ENCODE assay signal across 32 cellular contexts in the genomic region with DNA sequence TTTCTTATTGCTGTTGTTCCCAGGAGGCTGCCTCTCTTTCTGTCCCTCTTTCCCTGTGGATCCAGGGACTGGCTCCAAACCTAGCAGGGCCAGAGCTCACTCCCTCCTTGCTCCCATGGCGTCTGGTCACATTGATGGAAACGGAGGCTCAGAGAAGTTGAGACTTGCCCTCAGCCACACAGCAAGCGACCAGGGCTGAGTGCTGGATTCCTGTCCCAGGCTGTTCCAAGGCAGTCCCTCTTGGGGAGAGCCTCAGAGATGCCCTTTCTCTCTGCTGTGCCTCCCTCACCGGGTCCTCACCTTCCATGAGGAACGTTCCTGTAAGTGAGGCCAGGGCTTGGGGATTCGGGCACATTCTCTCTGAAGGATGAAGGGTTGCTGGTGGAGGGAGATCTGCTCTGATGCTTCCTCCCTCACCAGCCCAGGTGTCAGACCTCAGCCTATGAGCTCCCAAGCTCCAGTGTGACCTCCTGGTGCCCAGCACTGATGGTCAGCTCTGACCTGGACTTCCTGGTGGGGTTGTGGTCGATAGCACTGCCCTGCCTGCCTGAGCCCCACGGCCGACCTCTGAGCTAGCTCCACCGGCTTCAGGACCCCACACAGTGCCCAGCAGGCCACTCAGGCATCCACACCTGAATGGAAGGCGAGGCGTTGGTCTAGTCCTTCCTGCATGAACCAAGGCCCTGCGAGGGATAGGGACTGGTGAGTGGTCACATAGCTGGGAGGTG. TPM values are rescaled to one million over a fixed set of nuclear protein-coding genes. Genes with fewer than 3 reads are reported as not detected.
DNase-seq lines count a peak whose midpoint lies in the region; ATAC-seq, FAIRE-seq and TF ChIP-seq lines count a peak whose summit lies in the region.
"Had no signal": no experiment of that assay in that cellular context is flagged by ENCODE, and none has a peak within 500 bp of the region (broad histone marks: within the 10 kb centered on the region; RNA-seq: fewer than 3 reads in every experiment).

No MANE protein-coding gene starts in this region.

- intact Hi-C loops in HepG2 (cut with micrococcal nuclease; ENCODE audit: unreplicated experiment), result no loop called here
- intact Hi-C loops in right lobe of liver (cut with DNase I), result no loop called here
- intact Hi-C loops in mucosa of descending colon (cut with DNase I, micrococcal nuclease), result no loop called here

- H3K27me3 ChIP-seq in HepG2 (ENCODE audit: control insufficient read depth in 1 of 2, insufficient read depth in 2 of 2, low read length in 2 of 2) (peaks cover 9 to 43% of the 10 kb centered on the region in 2 experiments), right lobe of liver (no peaks in the 10 kb centered on the region), SK-N-SH (ENCODE audit: insufficient read depth) (no peaks in the 10 kb centered on the region; the same call in 1 of the 2 replicates)
- H3K27me3 ChIP-seq: gastrocnemius medialis, pancreas, stomach, uterus had no signal

- ATAC-seq in HepG2 (peak; percentile 13), right lobe of liver (no peak), WTC11 (no peak), mucosa of descending colon (peak; percentile 14), GM18867 (IDR thresholded peaks at IDR 0.05; ENCODE audit: unreplicated experiment) (no peak)
- ATAC-seq: activated CD8-positive, alpha-beta T cell treated with anti-CD3 and anti-CD28 coated beads for 36 hours; effector memory CD8-positive, alpha-beta T cell; gastrocnemius medialis; HCT116; pancreas; right cardiac atrium had no signal

- H3K4me1 Mint-ChIP-seq in WTC11, result peaks cover 22% of the 10 kb centered on the region; the same call in 1 of the 2 replicates

- H3K4me3 ChIP-seq in HepG2 (replicated peaks in 1 of 3; ENCODE audit: insufficient read depth in 1 of 3, low read depth in 2 of 3, low read length in 3 of 3), result no peak overlapping the region; a peak in 1 of 6 replicates
- no peak overlapping the region for H3K4me3 ChIP-seq in right lobe of liver
- no peak overlapping the region for H3K4me3 ChIP-seq in mucosa of descending colon
- no peak overlapping the region for H3K4me3 ChIP-seq in SK-N-SH (ENCODE audit: low read depth in 2 of 2, low read length in 1 of 2)
- H3K4me3 ChIP-seq: esophagus squamous epithelium, gastrocnemius medialis, pancreas, SK-N-MC, stomach, uterus had no signal

- peaks cover 12% of the 10 kb centered on the region for H3K9me3 Mint-ChIP-seq in WTC11

- H3F3A ChIP-seq in SK-N-SH (replicated peaks; ENCODE audit: insufficient read depth), result no peaks in the 10 kb centered on the region

- H3K36me3 ChIP-seq in HepG2 (replicated peaks in 1 of 2; ENCODE audit: control insufficient read depth in 1 of 2, insufficient read depth in 2 of 2, low read length in 2 of 2), result no peaks in the 10 kb centered on the region
- no peaks in the 10 kb centered on the region for H3K36me3 ChIP-seq in right lobe of liver
- H3K36me3 ChIP-seq in mucosa of descending colon (ENCODE audit: low read depth), result no peaks in the 10 kb centered on the region
- H3K36me3 ChIP-seq in SK-N-SH (replicated peaks in 1 of 2; ENCODE audit: control insufficient read depth in 1 of 2, insufficient read depth in 2 of 2, low read length in 1 of 2), result no peaks in the 10 kb centered on the region
- H3K36me3 ChIP-seq: esophagus squamous epithelium, gastrocnemius medialis, pancreas, stomach, uterus had no signal

- no peak overlapping the region for H3K4me3 Mint-ChIP-seq in WTC11
- H3K4me3 Mint-ChIP-seq: activated B cell treated with CpG ODN at 0.5 μM for 24 hours; activated CD8-positive, alpha-beta T cell treated with anti-CD3 and anti-CD28 coated beads for 36 hours; activated T-helper 1 cell treated with anti-CD3 and anti-CD28 coated beads, Interleukin-12 subunit alpha, Interleukin-12 subunit beta, Interleukin-2, Interleukin-4 antibody, amounts not matched to agents 30 ng/mL and 10 ng/mL and 1 ng/mL, durations not matched to agents 14 hours and 24 hours and 36 hours; effector memory CD8-positive, alpha-beta T cell had no signal

- POLR2A ChIA-PET in HepG2 (lab: Yijun Ruan, JAX) (no interaction called here), WTC11 (lab: Charles Lee) (no interaction called here), SK-N-SH (lab: Yijun Ruan, JAX) (no interaction called here)

- CTCF ChIA-PET in HepG2 (lab: Yijun Ruan, JAX; ENCODE audit: low intra/inter-chr PET ratio, low total read pairs) (no interaction called here), WTC11 (lab: Charles Lee) (interaction anchor here (1.2 to 3.0 kb wide), 2 partner anchors 18 to 75 kb away, joined by 5 to 16 read pairs; no protein-coding TSS in a partner anchor), SK-N-SH (lab: Yijun Ruan, JAX) (interaction anchor here (0.7 kb wide), 1 partner anchor 180 kb away, joined by 3 read pairs; no protein-coding TSS in a partner anchor)

- no peaks in the 10 kb centered on the region for H3K27me3 Mint-ChIP-seq in WTC11 (ENCODE audit: low read depth)
- H3K27me3 Mint-ChIP-seq: activated B cell treated with CpG ODN at 0.5 μM for 24 hours; activated CD8-positive, alpha-beta T cell treated with anti-CD3 and anti-CD28 coated beads for 36 hours; CD4-positive, alpha-beta T cell; effector memory CD8-positive, alpha-beta T cell had no signal

- H3K9me3 ChIP-seq in HepG2 (ENCODE audit: low read length) (no peaks in the 10 kb centered on the region), right lobe of liver (no peaks in the 10 kb centered on the region), mucosa of descending colon (no peaks in the 10 kb centered on the region), SK-N-SH (no peaks in the 10 kb centered on the region)
- H3K9me3 ChIP-seq: esophagus squamous epithelium, gastrocnemius medialis, pancreas, stomach, uterus had no signal

- no peak overlapping the region for H3K27ac Mint-ChIP-seq in WTC11
- H3K27ac Mint-ChIP-seq: activated B cell treated with CpG ODN at 0.5 μM for 24 hours; activated T-helper 1 cell treated with anti-CD3 and anti-CD28 coated beads, Interleukin-12 subunit alpha, Interleukin-12 subunit beta, Interleukin-2, Interleukin-4 antibody, amounts not matched to agents 30 ng/mL and 10 ng/mL and 1 ng/mL, durations not matched to agents 14 hours and 24 hours and 36 hours; CD4-positive, alpha-beta T cell had no signal

- no peak overlapping the region for H3K27ac ChIP-seq in HepG2 (ENCODE audit: extremely low read length, insufficient read depth, low read length)
- no peak overlapping the region for H3K27ac ChIP-seq in right lobe of liver
- H3K27ac ChIP-seq in SK-N-SH (ENCODE audit: low read depth in 2 of 2, low read length in 1 of 2), result no peak overlapping the region
- H3K27ac ChIP-seq: esophagus squamous epithelium, gastrocnemius medialis, pancreas, SK-N-MC, stomach, uterus had no signal

- 39% methylated on average over 12 of the region's 13 CpGs for WGBS in HepG2 (ENCODE audit: low lambda C conversion rate)
- WGBS in right lobe of liver (ENCODE audit: insufficient coverage, low coverage, low lambda C conversion rate, missing lambda C conversion rate), result 65% methylated on average over 6 of the region's 13 CpGs
- 47% methylated on average over 6 of the region's 13 CpGs for WGBS in SK-N-SH (ENCODE audit: low lambda C conversion rate)

- H3K9ac ChIP-seq in HepG2 (ENCODE audit: insufficient read depth, low read depth, low read length), result no peak overlapping the region
- H3K9ac ChIP-seq in SK-N-SH, result no peak overlapping the region

- no TSS peak for BruUV-seq in HepG2 (replicated peaks; lab: Mats Ljungman, UMichigan)

- no peaks in the 10 kb centered on the region for H3K9me2 ChIP-seq in SK-N-SH

- H3K36me3 Mint-ChIP-seq in WTC11, result peaks cover 9% of the 10 kb centered on the region; the same call in 1 of the 2 replicates

- FAIRE-seq in HepG2 (lab: Jason Lieb, UNC), result no peak
- FAIRE-seq: pancreas had no signal

- H3K4me2 ChIP-seq in HepG2 (ENCODE audit: low read depth, low read length), result peak overlapping the region; percentile 18; the same call in 1 of the 2 replicates
- H3K4me2 ChIP-seq in SK-N-SH, result no peak overlapping the region

- TF ChIP-seq RAD21 in HepG2 (CRISPR knock-in tag; IDR thresholded peaks at IDR 0.05) (no peak), SK-N-SH (IDR thresholded peaks at IDR 0.05; ENCODE audit: low read length) (no peak)

- DNase-seq in HepG2 (ENCODE audit: low spot score), result no peak
- no peak for DNase-seq in right lobe of liver
- peak; percentile 6 for DNase-seq in WTC11 (ENCODE audit: low spot score)
- no peak for DNase-seq in mucosa of descending colon
- DNase-seq in LoVo (ENCODE audit: low spot score), result no peak
- no peak for DNase-seq in SK-N-SH
- no peak for DNase-seq in occipital lobe (lab: John Stamatoyannopoulos, UW)
- DNase-seq: activated B cell treated with CpG ODN at 0.5 μM for 24 hours; activated CD8-positive, alpha-beta T cell treated with anti-CD3 and anti-CD28 coated beads for 36 hours; DMS53; effector memory CD8-positive, alpha-beta T cell; esophagus squamous epithelium; gastrocnemius medialis; GF-D8; Karpas-422; mammary epithelial cell; NCI-H1694 treated with DMSO at 0.1 percent for 48 hours; NCI-H526; right cardiac atrium; stomach; uterus had no signal

- H3K79me2 ChIP-seq in HepG2 (ENCODE audit: insufficient read depth, low read length) (no peaks in the 10 kb centered on the region), SK-N-SH (ENCODE audit: insufficient read depth) (no peaks in the 10 kb centered on the region)

- H4K20me1 ChIP-seq in HepG2 (ENCODE audit: insufficient read depth, low read length) (no peaks in the 10 kb centered on the region), SK-N-SH (ENCODE audit: insufficient read depth) (no peaks in the 10 kb centered on the region)

- TF ChIP-seq EP300 in HepG2 (IDR thresholded peaks at IDR 0.05; ENCODE audit: low read depth in 2 of 2, low read length in 2 of 2), result no peak
- TF ChIP-seq EP300 in HepG2 (CRISPR knock-in tag; IDR thresholded peaks at IDR 0.05; ENCODE audit: borderline replicate concordance), result no peak
- no peak for TF ChIP-seq EP300 in SK-N-SH (IDR thresholded peaks at IDR 0.05; ENCODE audit: borderline replicate concordance in 1 of 2, low read depth in 1 of 2, low read length in 1 of 2)

- TF ChIP-seq POLR2A in HepG2 (IDR thresholded peaks at IDR 0.05; ENCODE audit: insufficient read depth in 1 of 2, low read depth in 2 of 2, low read length in 2 of 2) (no peak), right lobe of liver (IDR thresholded peaks at IDR 0.05) (no peak)

- in situ Hi-C loops in HepG2 (cut with HindIII; ENCODE audit: extremely low pct_ligation_motif_present, low pct_unique_long_range_greater_than_20kb), result no loop called here

- H3K4me1 ChIP-seq in HepG2 (ENCODE audit: insufficient read depth, low read length) (peaks cover 76% of the 10 kb centered on the region), right lobe of liver (no peaks in the 10 kb centered on the region), mucosa of descending colon (ENCODE audit: low read depth) (peaks cover 2% of the 10 kb centered on the region), SK-N-SH (ENCODE audit: control insufficient read depth in 1 of 2, insufficient read depth in 2 of 2, low read depth in 1 of 2, low read length in 1 of 2) (no peaks in the 10 kb centered on the region; a peak in 1 of 4 replicates)
- H3K4me1 ChIP-seq: gastrocnemius medialis, pancreas, uterus had no signal

- H2AFZ ChIP-seq in HepG2 (ENCODE audit: low read length) (no peak overlapping the region), SK-N-SH (ENCODE audit: low read depth) (no peak overlapping the region)

- TF ChIP-seq CTCF in HepG2 (CRISPR knock-in tag; IDR thresholded peaks at IDR 0.05) (no peak), right lobe of liver (IDR thresholded peaks at IDR 0.05) (no peak), WTC11 (IDR thresholded peaks at IDR 0.05) (no peak), mucosa of descending colon (IDR thresholded peaks at IDR 0.05) (no peak), SK-N-SH (IDR thresholded peaks at IDR 0.05) (no peak)

RNA-seq across cellular contexts. Expression of gene SUN5, which starts 26.8 kb away (rescaled TPM):
- total RNA-seq in HepG2 (2016; rRNA removed; fragmentation: Illumina TruSeq; extraction: Trizol), result not detected in 2 replicates
- total RNA-seq in HepG2 (2016; cell fraction: cytosol; rRNA removed; fragmentation: Illumina TruSeq; extraction: Trizol; ENCODE audit: low read depth), result not detected in 2 replicates
- not detected in 2 replicates for total RNA-seq in HepG2 (2016; cell fraction: insoluble cytoplasmic fraction; rRNA removed; fragmentation: Illumina TruSeq; extraction: Trizol)
- not detected in 2 replicates for total RNA-seq in HepG2 (2016; cell fraction: membrane; rRNA removed; fragmentation: Illumina TruSeq; extraction: Trizol)
- not detected in 2 replicates for total RNA-seq in HepG2 (2016; cell fraction: nucleus; rRNA removed; fragmentation: Illumina TruSeq; extraction: Trizol)
- polyA plus RNA-seq in HepG2 (2011; rRNA removed), result not detected in 2 replicates
- not detected in 2 replicates for polyA plus RNA-seq in HepG2 (2011; cell fraction: cytosol; rRNA removed)
- not detected in 2 replicates for polyA plus RNA-seq in HepG2 (2011; cell fraction: nucleus; rRNA removed)
- polyA plus RNA-seq in HepG2 (2012), result not detected in 2 replicates
- polyA plus RNA-seq in HepG2 (2016; cell fraction: cytosol; fragmentation: Illumina TruSeq; extraction: Trizol; ENCODE audit: low read depth), result not detected in 2 replicates
- not detected in 2 replicates for polyA plus RNA-seq in HepG2 (2016; cell fraction: insoluble cytoplasmic fraction; fragmentation: Illumina TruSeq; extraction: Trizol; ENCODE audit: low read depth)
- polyA plus RNA-seq in HepG2 (2016; cell fraction: membrane; fragmentation: Illumina TruSeq; extraction: Trizol; ENCODE audit: low read depth), result not detected in 2 replicates
- polyA plus RNA-seq in HepG2 (2016; cell fraction: nucleus; fragmentation: Illumina TruSeq; extraction: Trizol; ENCODE audit: insufficient read depth, low read depth), result not detected in 2 replicates
- polyA minus RNA-seq in HepG2 (2011; rRNA and poly(A)+ RNA removed; ENCODE audit: low replicate concordance), result not detected in 2 replicates
- not detected in 2 replicates for polyA minus RNA-seq in HepG2 (2011; cell fraction: cytosol; rRNA and poly(A)+ RNA removed)
- polyA minus RNA-seq in HepG2 (2011; cell fraction: nucleus; rRNA and poly(A)+ RNA removed), result not detected in 2 replicates
- not detected for total RNA-seq in right lobe of liver
- not detected in 3 replicates for total RNA-seq in WTC11 (2021)
- not detected for total RNA-seq in mucosa of descending colon
- not detected in 2 replicates for polyA plus RNA-seq in SK-N-SH (2012; rRNA removed)
- polyA plus RNA-seq in SK-N-SH (2012; cell fraction: cytosol; rRNA removed), result not detected in 2 replicates
- polyA plus RNA-seq in SK-N-SH (2012; cell fraction: nucleus; rRNA removed), result not detected in 2 replicates
- total RNA-seq in occipital lobe, result not detected
- total RNA-seq: activated B cell treated with CpG ODN at 0.5 μM for 24 hours; activated CD8-positive, alpha-beta T cell treated with anti-CD3 and anti-CD28 coated beads for 36 hours; activated T-helper 1 cell treated with anti-CD3 and anti-CD28 coated beads, Interleukin-12 subunit alpha, Interleukin-12 subunit beta, Interleukin-2, Interleukin-4 antibody, amounts not matched to agents 30 ng/mL and 10 ng/mL and 1 ng/mL, durations not matched to agents 14 hours and 24 hours and 36 hours; CD4-positive, alpha-beta T cell; esophagus squamous epithelium; gastrocnemius medialis; HT-29; kidney epithelial cell; mammary epithelial cell; myocyte; pancreas; right cardiac atrium; RPMI7951; stomach; T-helper 2 cell treated with Interferon-gamma antibody and Interleukin-4, amounts not matched to agents 100 ng/mL and 5 ng/mL, for 36 hours; uterus had no signal
- polyA plus RNA-seq: mammary epithelial cell, pancreas, right cardiac atrium, stomach had no signal

RNA-seq across cellular contexts. Expression of gene BPIFB2, which starts 30.1 kb away (rescaled TPM):
- total RNA-seq in HepG2 (2016; rRNA removed; fragmentation: Illumina TruSeq; extraction: Trizol) (27.4 and 54.5 TPM in 2 replicates), right lobe of liver (under 1 TPM in 1 of 6 experiments, not detected in 5; 0.12 TPM), WTC11 (2021) (0.09 TPM in 3 replicates), mucosa of descending colon (not detected), occipital lobe (0.31 TPM)
- total RNA-seq in HepG2 (2016; cell fraction: cytosol; rRNA removed; fragmentation: Illumina TruSeq; extraction: Trizol; ENCODE audit: low read depth), result 7.1 and 9.6 TPM in 2 replicates
- 23.9 and 58.5 TPM in 2 replicates for total RNA-seq in HepG2 (2016; cell fraction: insoluble cytoplasmic fraction; rRNA removed; fragmentation: Illumina TruSeq; extraction: Trizol)
- 14.4 and 19.0 TPM in 2 replicates for total RNA-seq in HepG2 (2016; cell fraction: membrane; rRNA removed; fragmentation: Illumina TruSeq; extraction: Trizol)
- total RNA-seq in HepG2 (2016; cell fraction: nucleus; rRNA removed; fragmentation: Illumina TruSeq; extraction: Trizol), result 67.6 and 73.6 TPM in 2 replicates
- polyA plus RNA-seq in HepG2 (2011; rRNA removed) (902 and 1,439 TPM in 2 replicates), SK-N-SH (2012; rRNA removed) (not detected in 2 replicates)
- polyA plus RNA-seq in HepG2 (2011; cell fraction: cytosol; rRNA removed), result 445 and 477 TPM in 2 replicates
- polyA plus RNA-seq in HepG2 (2011; cell fraction: nucleus; rRNA removed), result 3,378 and 3,757 TPM in 2 replicates
- polyA plus RNA-seq in HepG2 (2012), result 748 and 877 TPM in 2 replicates
- 16.7 and 20.1 TPM in 2 replicates for polyA plus RNA-seq in HepG2 (2016; cell fraction: cytosol; fragmentation: Illumina TruSeq; extraction: Trizol; ENCODE audit: low read depth)
- 40.9 and 50.4 TPM in 2 replicates for polyA plus RNA-seq in HepG2 (2016; cell fraction: insoluble cytoplasmic fraction; fragmentation: Illumina TruSeq; extraction: Trizol; ENCODE audit: low read depth)
- 25.2 and 26.1 TPM in 2 replicates for polyA plus RNA-seq in HepG2 (2016; cell fraction: membrane; fragmentation: Illumina TruSeq; extraction: Trizol; ENCODE audit: low read depth)
- polyA plus RNA-seq in HepG2 (2016; cell fraction: nucleus; fragmentation: Illumina TruSeq; extraction: Trizol; ENCODE audit: insufficient read depth, low read depth), result 205 and 206 TPM in 2 replicates
- polyA minus RNA-seq in HepG2 (2011; rRNA and poly(A)+ RNA removed; ENCODE audit: low replicate concordance), result 0.19 and 1,018 TPM in 2 replicates
- 235 and 377 TPM in 2 replicates for polyA minus RNA-seq in HepG2 (2011; cell fraction: cytosol; rRNA and poly(A)+ RNA removed)
- polyA minus RNA-seq in HepG2 (2011; cell fraction: nucleus; rRNA and poly(A)+ RNA removed), result 642 and 673 TPM in 2 replicates
- not detected in 2 replicates for polyA plus RNA-seq in SK-N-SH (2012; cell fraction: cytosol; rRNA removed)
- not detected in 2 replicates for polyA plus RNA-seq in SK-N-SH (2012; cell fraction: nucleus; rRNA removed)
- total RNA-seq: activated B cell treated with CpG ODN at 0.5 μM for 24 hours; activated CD8-positive, alpha-beta T cell treated with anti-CD3 and anti-CD28 coated beads for 36 hours; activated T-helper 1 cell treated with anti-CD3 and anti-CD28 coated beads, Interleukin-12 subunit alpha, Interleukin-12 subunit beta, Interleukin-2, Interleukin-4 antibody, amounts not matched to agents 30 ng/mL and 10 ng/mL and 1 ng/mL, durations not matched to agents 14 hours and 24 hours and 36 hours; CD4-positive, alpha-beta T cell; gastrocnemius medialis; HT-29; kidney epithelial cell; mammary epithelial cell; myocyte; right cardiac atrium; RPMI7951; stomach; T-helper 2 cell treated with Interferon-gamma antibody and Interleukin-4, amounts not matched to agents 100 ng/mL and 5 ng/mL, for 36 hours; uterus had no signal
- polyA plus RNA-seq: mammary epithelial cell, right cardiac atrium had no signal

RNA-seq across cellular contexts. Expression of gene BPIFB6, which starts 54.0 kb away (rescaled TPM):
- total RNA-seq in HepG2 (2016; rRNA removed; fragmentation: Illumina TruSeq; extraction: Trizol), result 0.13 TPM in 1 of 2 replicates, not detected in the other
- total RNA-seq in HepG2 (2016; cell fraction: cytosol; rRNA removed; fragmentation: Illumina TruSeq; extraction: Trizol; ENCODE audit: low read depth), result not detected in 2 replicates
- not detected in 2 replicates for total RNA-seq in HepG2 (2016; cell fraction: insoluble cytoplasmic fraction; rRNA removed; fragmentation: Illumina TruSeq; extraction: Trizol)
- not detected in 2 replicates for total RNA-seq in HepG2 (2016; cell fraction: membrane; rRNA removed; fragmentation: Illumina TruSeq; extraction: Trizol)
- total RNA-seq in HepG2 (2016; cell fraction: nucleus; rRNA removed; fragmentation: Illumina TruSeq; extraction: Trizol), result 0.28 TPM in 1 of 2 replicates, not detected in the other
- 1.7 and 3.1 TPM in 2 replicates for polyA plus RNA-seq in HepG2 (2011; rRNA removed)
- polyA plus RNA-seq in HepG2 (2011; cell fraction: cytosol; rRNA removed), result 0.36 and 0.92 TPM in 2 replicates
- polyA plus RNA-seq in HepG2 (2011; cell fraction: nucleus; rRNA removed), result 16.0 and 30.7 TPM in 2 replicates
- polyA plus RNA-seq in HepG2 (2012), result 1.9 and 4.7 TPM in 2 replicates
- not detected in 2 replicates for polyA plus RNA-seq in HepG2 (2016; cell fraction: cytosol; fragmentation: Illumina TruSeq; extraction: Trizol; ENCODE audit: low read depth)
- polyA plus RNA-seq in HepG2 (2016; cell fraction: insoluble cytoplasmic fraction; fragmentation: Illumina TruSeq; extraction: Trizol; ENCODE audit: low read depth), result not detected in 2 replicates
- polyA plus RNA-seq in HepG2 (2016; cell fraction: membrane; fragmentation: Illumina TruSeq; extraction: Trizol; ENCODE audit: low read depth), result not detected in 2 replicates
- polyA plus RNA-seq in HepG2 (2016; cell fraction: nucleus; fragmentation: Illumina TruSeq; extraction: Trizol; ENCODE audit: insufficient read depth, low read depth), result 0.32 TPM in 1 of 2 replicates, not detected in the other
- polyA minus RNA-seq in HepG2 (2011; rRNA and poly(A)+ RNA removed; ENCODE audit: low replicate concordance), result 2.3 TPM in 1 of 2 replicates, not detected in the other
- polyA minus RNA-seq in HepG2 (2011; cell fraction: cytosol; rRNA and poly(A)+ RNA removed), result not detected in 2 replicates
- polyA minus RNA-seq in HepG2 (2011; cell fraction: nucleus; rRNA and poly(A)+ RNA removed), result 2.2 and 2.5 TPM in 2 replicates
- total RNA-seq in right lobe of liver, result not detected
- total RNA-seq in WTC11 (2021), result not detected in 3 replicates
- not detected for total RNA-seq in mucosa of descending colon
- not detected in 2 replicates for polyA plus RNA-seq in SK-N-SH (2012; rRNA removed)
- polyA plus RNA-seq in SK-N-SH (2012; cell fraction: cytosol; rRNA removed), result not detected in 2 replicates
- not detected in 2 replicates for polyA plus RNA-seq in SK-N-SH (2012; cell fraction: nucleus; rRNA removed)
- not detected for total RNA-seq in occipital lobe
- total RNA-seq: activated B cell treated with CpG ODN at 0.5 μM for 24 hours; activated CD8-positive, alpha-beta T cell treated with anti-CD3 and anti-CD28 coated beads for 36 hours; activated T-helper 1 cell treated with anti-CD3 and anti-CD28 coated beads, Interleukin-12 subunit alpha, Interleukin-12 subunit beta, Interleukin-2, Interleukin-4 antibody, amounts not matched to agents 30 ng/mL and 10 ng/mL and 1 ng/mL, durations not matched to agents 14 hours and 24 hours and 36 hours; CD4-positive, alpha-beta T cell; esophagus squamous epithelium; gastrocnemius medialis; HT-29; kidney epithelial cell; mammary epithelial cell; myocyte; pancreas; right cardiac atrium; RPMI7951; stomach; T-helper 2 cell treated with Interferon-gamma antibody and Interleukin-4, amounts not matched to agents 100 ng/mL and 5 ng/mL, for 36 hours; uterus had no signal
- polyA plus RNA-seq: mammary epithelial cell, pancreas, right cardiac atrium, stomach had no signal

Comparison
In these comparisons a context has a peak if more than half of its experiments do, and no peak if none do; other contexts are left out.
1. ATAC-seq: peak in HepG2 (single experiment) and mucosa of descending colon (single experiment); none in right lobe of liver (0 of 4), WTC11 (single experiment) and GM18867 (single experiment).